Comparison of ENCODE assay signal across 13 cellular contexts in the genomic region with DNA sequence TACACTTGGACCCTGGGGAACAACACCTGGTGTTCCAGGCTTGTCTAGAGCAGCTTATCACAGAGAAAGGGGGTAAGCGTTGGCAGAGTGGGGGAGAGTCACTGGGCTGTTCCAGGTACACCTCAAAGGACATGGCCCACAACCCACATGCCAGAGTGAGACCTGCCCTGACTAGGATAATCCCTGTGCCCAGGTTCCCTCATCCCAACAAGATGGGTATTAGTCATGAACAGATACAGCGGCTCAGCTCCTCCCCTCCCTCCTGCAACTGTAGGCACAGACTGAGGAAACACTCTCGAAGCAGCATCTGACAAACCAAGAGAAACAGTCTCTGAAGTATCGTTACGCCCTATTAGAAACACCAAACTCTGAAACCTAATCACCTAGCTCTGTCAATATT. TPM values are rescaled to one million over a fixed set of nuclear protein-coding genes. Genes with fewer than 3 reads are reported as not detected.
DNase-seq lines count a peak whose midpoint lies in the region; ATAC-seq, FAIRE-seq and TF ChIP-seq lines count a peak whose summit lies in the region.
"Had no signal": no experiment of that assay in that cellular context is flagged by ENCODE, and none has a peak within 500 bp of the region (broad histone marks: within the 10 kb centered on the region; RNA-seq: fewer than 3 reads in every experiment).

No MANE protein-coding gene starts in this region.

- FAIRE-seq in H1 (lab: Jason Lieb, UNC): no peak
- FAIRE-seq: GM12892, small intestine had no signal

- no peaks in the 10 kb centered on the region for H3K79me1 ChIP-seq in H1 (ENCODE audit: low read depth, low read length)

- H3K27me3 ChIP-seq in H1 (replicated peaks in 1 of 4; ENCODE audit: control insufficient read depth in 3 of 4, extremely low read depth in 1 of 4, insufficient read depth in 3 of 4, low read length in 3 of 4) (no peaks in the 10 kb centered on the region; a peak in 2 of 7 replicates), aorta (ENCODE audit: control insufficient read depth in 1 of 2, insufficient read depth in 2 of 2, low read length in 1 of 2) (no peaks in the 10 kb centered on the region)

- no peak overlapping the region for H3K56ac ChIP-seq in H1 (replicated peaks; ENCODE audit: insufficient read length, low read depth, low read length)

- no peak for TF ChIP-seq EP300 in H1 (IDR thresholded peaks at IDR 0.05; ENCODE audit: borderline replicate concordance in 1 of 2, low read depth in 2 of 2, low read length in 2 of 2)

- no peak overlapping the region for H3K23ac ChIP-seq in H1 (ENCODE audit: insufficient read length)

- H3K4me3 ChIP-seq in H1 (ENCODE audit: extremely low read depth in 1 of 4, insufficient read depth in 2 of 4, low read depth in 3 of 4, low read length in 4 of 4) (peak overlapping the region in 1 of 4 experiments; percentile 50; a peak in 2 of 8 replicates), aorta (ENCODE audit: low read length in 2 of 2) (no peak overlapping the region)

- peaks cover 4% of the 10 kb centered on the region for H3K23me2 ChIP-seq in H1 (ENCODE audit: low read depth, low read length)

- no peak overlapping the region for H3K18ac ChIP-seq in H1 (ENCODE audit: extremely low read depth, low read length)

- peaks cover 9 to 16% (median 11%) of the 10 kb centered on the region in 4 experiments for H3K4me1 ChIP-seq in H1 (replicated peaks in 1 of 4; ENCODE audit: control insufficient read depth in 3 of 4, insufficient read depth in 4 of 4, low read length in 3 of 4)
- no peaks in the 10 kb centered on the region for H3K4me1 ChIP-seq in aorta (ENCODE audit: control insufficient read depth in 1 of 2, insufficient read depth in 2 of 2, low read length in 2 of 2)

- no peak overlapping the region for H2BK5ac ChIP-seq in H1 (ENCODE audit: low read depth, low read length)

- H3K4ac ChIP-seq in H1 (replicated peaks; ENCODE audit: insufficient read length, low read depth, low read length): no peak overlapping the region

- no peaks in the 10 kb centered on the region for H3K36me3 ChIP-seq in H1 (ENCODE audit: control insufficient read depth in 2 of 4, insufficient read depth in 4 of 4, low read length in 3 of 4)
- no peaks in the 10 kb centered on the region for H3K36me3 ChIP-seq in aorta (ENCODE audit: control insufficient read depth in 1 of 2, insufficient read depth in 2 of 2, low read length in 1 of 2)

- H2BK12ac ChIP-seq in H1 (ENCODE audit: low read depth, low read length): peak overlapping the region; percentile 93

- POLR2A ChIA-PET in H1 (lab: Charles Lee; ENCODE audit: partially characterized antibody): interaction anchor here (0.9 to 6.9 kb wide), 4 partner anchors 16 to 35 kb away, joined by 3 to 79 read pairs (median 4); a partner anchor contains a TSS

- CTCF ChIA-PET in H1 (lab: Charles Lee; ENCODE audit: partially characterized antibody): interaction anchor here (0.9 to 2.7 kb wide), 5 partner anchors 13 to 428 kb away, joined by 3 to 14 read pairs (median 3); no protein-coding TSS in a partner anchor

- no peak overlapping the region for H4K91ac ChIP-seq in H1 (replicated peaks; ENCODE audit: insufficient read length, low read length)

- no peak overlapping the region for H3K14ac ChIP-seq in H1 (ENCODE audit: insufficient read length)

- H2AFZ ChIP-seq in H1 (ENCODE audit: low read length): peak overlapping the region; percentile 99

- 0 out of 2 replicates have a peak overlapping the region, but pooled peaks have one; percentile 51 for H4K8ac ChIP-seq in H1 (ENCODE audit: extremely low read depth, insufficient read depth, low read length)

- no peak overlapping the region for H2BK20ac ChIP-seq in H1 (ENCODE audit: low read length)

- H2BK120ac ChIP-seq in H1 (replicated peaks; ENCODE audit: low read depth, low read length): no peak overlapping the region

- WGBS in H1 (ENCODE audit: extremely low coverage in 1 of 2, insufficient coverage in 1 of 2, insufficient read length in 1 of 2, insufficient replicate concordance in 2 of 2, low coverage in 1 of 2, low lambda C conversion rate in 2 of 2, missing lambda C conversion rate in 1 of 2), 2 experiments: 90% methylated on average over 5 of the region's 5 CpGs; no CpG with 5 or more reads in 1 of the 2 experiments
- WGBS in aorta, 2 donors: 53 to 69% methylated on average over 5 of the region's 5 CpGs

- intact Hi-C loops in aorta (cut with DNase I): no loop called here

- no peak overlapping the region for H4K5ac ChIP-seq in H1 (ENCODE audit: insufficient read length, low read depth, low read length)

- H2AK5ac ChIP-seq in H1 (ENCODE audit: low read depth, low read length): no peak overlapping the region

- H3K4me2 ChIP-seq in H1 (ENCODE audit: insufficient read depth in 1 of 2, low read depth in 2 of 2, low read length in 2 of 2): peak overlapping the region; percentile 82 to 98; a peak in 2 of 4 replicates

- H3K9me3 ChIP-seq in H1 (ENCODE audit: insufficient read depth in 2 of 2, low read depth in 1 of 2, low read length in 1 of 2) (no peaks in the 10 kb centered on the region), aorta (ENCODE audit: control insufficient read depth, low read length) (no peaks in the 10 kb centered on the region)

- TF ChIP-seq CTCF in H1 (IDR thresholded peaks at IDR 0.05; ENCODE audit: control extremely low read depth in 1 of 3, insufficient read depth in 1 of 3, low read depth in 1 of 3, low read length in 3 of 3): no peak

- H3K9ac ChIP-seq in H1 (replicated peaks in 1 of 4; ENCODE audit: extremely low read depth in 1 of 4, low read depth in 3 of 4, low read length in 3 of 4): no peak overlapping the region

- H3K27ac ChIP-seq in H1 (ENCODE audit: low read depth, low read length): no peak overlapping the region
- H3K27ac ChIP-seq in aorta (ENCODE audit: low read depth in 1 of 2, low read length in 2 of 2): no peak overlapping the region
- H3K27ac ChIP-seq: C4-2B had no signal

- no peaks in the 10 kb centered on the region for H4K20me1 ChIP-seq in H1 (replicated peaks in 1 of 2; ENCODE audit: control insufficient read depth in 1 of 2, insufficient read depth in 2 of 2, low read length in 2 of 2)

- 0 out of 2 replicates have a peak overlapping the region, but pooled peaks have one; percentile 46 for H2BK15ac ChIP-seq in H1 (ENCODE audit: low read length)

- no peaks in the 10 kb centered on the region for H3K79me2 ChIP-seq in H1 (ENCODE audit: control insufficient read depth in 1 of 2, insufficient read depth in 2 of 2, low read length in 2 of 2)

- TF ChIP-seq POLR2A in H1 (IDR thresholded peaks at IDR 0.05; ENCODE audit: control extremely low read depth in 1 of 2, low read depth in 2 of 2, low read length in 2 of 2): no peak

- no peak for ATAC-seq in aorta (ENCODE audit: low FRiP score)

- DNase-seq in A172 (ENCODE audit: low spot score) (peak; percentile 32), HK-2 (ENCODE audit: unreplicated experiment) (peak; percentile 10), H1 (ENCODE audit: low read depth in 1 of 2, low spot score in 2 of 2) (no peak), nucleus accumbens (lab: John Stamatoyannopoulos, UW) (peak in 32 of 56 donors; percentile 2 to 68 (median 39)), SK-N-DZ (ENCODE audit: low spot score) (no peak), aorta (no peak), NCI-H1092 (lab: John Stamatoyannopoulos, UW) (no peak), T-helper 9 cell (no peak)
- DNase-seq: activated CD4-positive, alpha-beta T cell treated with anti-CD3 and anti-CD28 coated beads for 1 hour; small intestine; stimulated activated naive CD4-positive, alpha-beta T cell had no signal

- TF ChIP-seq RAD21 in H1 (IDR thresholded peaks at IDR 0.05 in 1 of 2, conservative IDR thresholded peaks at IDR 0.05 in 1 of 2; ENCODE audit: low read depth in 2 of 2, low read length in 2 of 2): no peak

TF ChIP-seq in H1, 55 proteins besides CTCF, POLR2A, EP300 and RAD21:
- TF ChIP-seq SIRT6 (IDR thresholded peaks at IDR 0.05; ENCODE audit: low read length) (no peak), KDM4A (IDR thresholded peaks at IDR 0.05; ENCODE audit: low read depth, low read length, severe bottlenecking) (peak; percentile 7)

RNA-seq across cellular contexts. Expression of a gene that starts 32.1 kb away (rescaled TPM):
- total RNA-seq in A172 (2014; rRNA removed; shearing (Covaris generic)): 2,056 and 2,688 TPM in 2 replicates
- 2,416 and 2,501 TPM in 2 replicates for total RNA-seq in H1 (2021; fragmentation: NEBNext Ultra II Directional; extraction: Animal tissue kit (Norgen Biotek cat#: 25700))
- polyA plus RNA-seq in H1 (2011; rRNA removed) (4,119 and 5,590 TPM in 2 replicates), aorta (1,000 to 10,000 TPM; 4,105 to 7,043 TPM)
- polyA plus RNA-seq in H1 (2011; cell fraction: cytosol; rRNA removed): 7,082 TPM
- polyA plus RNA-seq in H1 (2011; cell fraction: nucleus; rRNA removed): 1,404 TPM
- 4,427 to 5,239 TPM (median 4,948 TPM) in 4 replicates for polyA plus RNA-seq in H1 (2012, experiment 1 of 2)
- 19,479 TPM for polyA plus RNA-seq in H1 (2012, experiment 2 of 2)
- polyA plus RNA-seq in H1 (2013, experiment 1 of 2): 3,790 TPM
- 3,809 TPM for polyA plus RNA-seq in H1 (2013, experiment 2 of 2)
- 816 and 841 TPM in 2 replicates for polyA minus RNA-seq in H1 (2011; rRNA and poly(A)+ RNA removed)
- 998 TPM for polyA minus RNA-seq in H1 (2011; cell fraction: cytosol; rRNA and poly(A)+ RNA removed)
- 840 TPM for polyA minus RNA-seq in H1 (2011; cell fraction: nucleus; rRNA and poly(A)+ RNA removed)
- polyA plus RNA-seq in SK-N-DZ (2014; cell fraction: cytosol; rRNA removed): 6,730 and 7,258 TPM in 2 replicates
- polyA plus RNA-seq in SK-N-DZ (2014; cell fraction: nucleus; rRNA removed): 3,271 and 5,578 TPM in 2 replicates
- total RNA-seq in aorta: 1,000 to 10,000 TPM; 1,022 to 1,110 TPM

Comparison
In these comparisons a context has a peak if more than half of its experiments do, and no peak if none do; other contexts are left out.
1. DNase-seq: peak in A172 (single experiment), HK-2 (single experiment) and nucleus accumbens (32 of 56); none in H1 (0 of 2), SK-N-DZ (single experiment), aorta (0 of 2), NCI-H1092 (single experiment) and T-helper 9 cell (single experiment).